9 cellular contexts compared by ENCODE assay signal in genomic region chr10:104259999-104260774, GRCh38. TPM values are rescaled to one million over a fixed set of nuclear protein-coding genes. Genes with fewer than 3 reads are reported as not detected.
DNase-seq lines count a peak whose midpoint lies in the region; ATAC-seq and TF ChIP-seq lines count a peak whose summit lies in the region.
"Had no signal": no experiment of that assay in that cellular context is flagged by ENCODE, and none has a peak within 500 bp of the region (broad histone marks: within the 10 kb centered on the region; RNA-seq: fewer than 3 reads in every experiment).

No MANE protein-coding gene starts in this region.

- peaks cover 2% of the 10 kb centered on the region for H4K20me1 ChIP-seq in fibroblast of lung (ENCODE audit: control insufficient read depth, extremely low read depth, insufficient read depth, low read length)

- no peak for TF ChIP-seq CTCF in fibroblast of lung (conservative IDR thresholded peaks at IDR 0.05 in 1 of 2, IDR thresholded peaks at IDR 0.05 in 1 of 2; ENCODE audit: low read depth in 1 of 2, low read length in 2 of 2)
- TF ChIP-seq CTCF in prostate gland (IDR thresholded peaks at IDR 0.05): no peak

- H3K9me3 ChIP-seq in fibroblast of lung (ENCODE audit: control insufficient read depth, insufficient read depth, low read depth, low read length): no peaks in the 10 kb centered on the region
- no peaks in the 10 kb centered on the region for H3K9me3 ChIP-seq in prostate gland

- DNase-seq in ELR (ENCODE audit: low read depth) (peak; percentile 41), fibroblast of lung (ENCODE audit: low read depth in 2 of 2) (peak; percentile 22 to 41), prostate gland (ENCODE audit: low spot score) (no peak), Ammon's horn (ENCODE audit: low spot score) (no peak)
- DNase-seq in activated CD8-positive, alpha-beta T cell treated with anti-CD3 and anti-CD28 coated beads, Interleukin-2, amount 10 ng/mL, durations not matched to agents 7 days and 5 days: no peak
- DNase-seq in activated effector memory CD4-positive, alpha-beta T cell treated with anti-CD3 and anti-CD28 coated beads, Interleukin-2, amount 50 U/mL, for 16 hours: no peak

- peak overlapping the region; percentile 46 for H3K4me2 ChIP-seq in fibroblast of lung (ENCODE audit: extremely low read depth, insufficient read depth, low read length)
- H3K4me2 ChIP-seq: KMS-11 had no signal

- H3K27me3 Mint-ChIP-seq in activated CD8-positive, alpha-beta T cell treated with anti-CD3 and anti-CD28 coated beads, Interleukin-2, amount 10 ng/mL, durations not matched to agents 7 days and 5 days (ENCODE audit: low read depth): no peaks in the 10 kb centered on the region

- no peak overlapping the region for H3K9ac ChIP-seq in fibroblast of lung (ENCODE audit: insufficient read depth, low read length)
- H3K9ac ChIP-seq: KMS-11 had no signal

- intact Hi-C loops in prostate gland (cut with DNase I): loop anchor here (10.0 kb wide), 2 partner anchors 135 to 295 kb away; partner anchors contain the start of genes SFR1 and SLK

- H3K36me3 Mint-ChIP-seq in activated CD8-positive, alpha-beta T cell treated with anti-CD3 and anti-CD28 coated beads, Interleukin-2, amount 10 ng/mL, durations not matched to agents 7 days and 5 days (ENCODE audit: low read depth): peaks cover 73% of the 10 kb centered on the region

- H3K36me3 ChIP-seq in fibroblast of lung (ENCODE audit: control insufficient read depth, insufficient read depth, low read length): peaks cover 19% of the 10 kb centered on the region
- H3K36me3 ChIP-seq in prostate gland: no peaks in the 10 kb centered on the region

- H3K27ac ChIP-seq in fibroblast of lung (ENCODE audit: insufficient read depth, low read length) (peak overlapping the region; percentile 64), prostate gland (peak overlapping the region; percentile 38 to 73)
- H3K27ac ChIP-seq: KMS-11 had no signal

- no peak overlapping the region for H3K4me3 Mint-ChIP-seq in activated CD8-positive, alpha-beta T cell treated with anti-CD3 and anti-CD28 coated beads, Interleukin-2, amount 10 ng/mL, durations not matched to agents 7 days and 5 days

- H3K4me1 Mint-ChIP-seq in activated CD8-positive, alpha-beta T cell treated with anti-CD3 and anti-CD28 coated beads, Interleukin-2, amount 10 ng/mL, durations not matched to agents 7 days and 5 days (ENCODE audit: low read depth): peaks cover 74% of the 10 kb centered on the region

- H3K4me1 ChIP-seq in fibroblast of lung (ENCODE audit: control insufficient read depth, extremely low read depth, insufficient read depth, low read length) (peaks cover 13% of the 10 kb centered on the region), prostate gland (replicated peaks) (peaks cover 13% of the 10 kb centered on the region)

- CTCF ChIA-PET in activated CD8-positive, alpha-beta T cell treated with anti-CD3 and anti-CD28 coated beads, Interleukin-2, amount 10 ng/mL, durations not matched to agents 7 days and 5 days (lab: Charles Lee): interaction anchor here (0.7 to 12.5 kb wide), 6 partner anchors 12 to 138 kb away, joined by 3 to 94 read pairs (median 4); partner anchors contain the start of gene SFR1

- ATAC-seq in activated CD8-positive, alpha-beta T cell treated with anti-CD3 and anti-CD28 coated beads, Interleukin-2, amount 10 ng/mL, durations not matched to agents 7 days and 5 days: no peak
- ATAC-seq in GM18867 (IDR thresholded peaks at IDR 0.05; ENCODE audit: unreplicated experiment): no peak
- ATAC-seq in HG02759 (IDR thresholded peaks at IDR 0.05; ENCODE audit: unreplicated experiment): no peak

- WGBS in prostate gland: 46% methylated on average over 6 of the region's 6 CpGs

- peaks cover 53% of the 10 kb centered on the region for H3K79me2 ChIP-seq in fibroblast of lung (ENCODE audit: control insufficient read depth, insufficient read depth, low read length)

- POLR2A ChIA-PET in activated CD8-positive, alpha-beta T cell treated with anti-CD3 and anti-CD28 coated beads, Interleukin-2, amount 10 ng/mL, durations not matched to agents 7 days and 5 days (lab: Charles Lee): no interaction called here

- no peak for TF ChIP-seq POLR2A in prostate gland (IDR thresholded peaks at IDR 0.05)

- H3K4me3 ChIP-seq in fibroblast of lung (replicated peaks in 1 of 4; ENCODE audit: control extremely low read depth in 1 of 4, insufficient read depth in 1 of 4, low read depth in 3 of 4, low read length in 4 of 4) (peak overlapping the region in 1 of 4 experiments; percentile 24), prostate gland (no peak overlapping the region)

- H3K27me3 ChIP-seq in fibroblast of lung (ENCODE audit: control insufficient read depth, insufficient read depth, low read length) (no peaks in the 10 kb centered on the region), prostate gland (replicated peaks; ENCODE audit: insufficient read depth) (no peaks in the 10 kb centered on the region)

- H3K27ac Mint-ChIP-seq in activated CD8-positive, alpha-beta T cell treated with anti-CD3 and anti-CD28 coated beads, Interleukin-2, amount 10 ng/mL, durations not matched to agents 7 days and 5 days: peak overlapping the region; percentile 78

- H3K9me3 Mint-ChIP-seq in activated CD8-positive, alpha-beta T cell treated with anti-CD3 and anti-CD28 coated beads, Interleukin-2, amount 10 ng/mL, durations not matched to agents 7 days and 5 days (ENCODE audit: insufficient read depth): no peaks in the 10 kb centered on the region

- no peak overlapping the region for H2AFZ ChIP-seq in fibroblast of lung (ENCODE audit: low read length)

RNA-seq across cellular contexts. Expression of gene GSTO1, which starts 5.5 kb away (rescaled TPM):
- total RNA-seq in activated CD8-positive, alpha-beta T cell treated with anti-CD3 and anti-CD28 coated beads, Interleukin-2, amount 10 ng/mL, durations not matched to agents 7 days and 5 days: 100 to 1,000 TPM; 114 to 119 TPM
- 145 and 151 TPM in 2 replicates for total RNA-seq in fibroblast of lung
- polyA plus RNA-seq in fibroblast of lung: 249 and 311 TPM in 2 replicates
- polyA plus RNA-seq in fibroblast of lung (2012): 243 and 320 TPM in 2 replicates
- 11.0 and 14.4 TPM in 2 replicates for polyA minus RNA-seq in fibroblast of lung (ENCODE audit: low replicate concordance)
- 10 to 100 TPM; 46.8 to 91.8 TPM for total RNA-seq in prostate gland

RNA-seq across cellular contexts. Expression of gene GSTO2, which starts 8.8 kb away (rescaled TPM):
- 1 to 10 TPM in 1 of 2 experiments, under 1 TPM in 1; 0.94 to 1.2 TPM for total RNA-seq in activated CD8-positive, alpha-beta T cell treated with anti-CD3 and anti-CD28 coated beads, Interleukin-2, amount 10 ng/mL, durations not matched to agents 7 days and 5 days
- total RNA-seq in fibroblast of lung: 2.1 and 3.1 TPM in 2 replicates
- 2.9 and 5.9 TPM in 2 replicates for polyA plus RNA-seq in fibroblast of lung
- 2.8 and 4.8 TPM in 2 replicates for polyA plus RNA-seq in fibroblast of lung (2012)
- polyA minus RNA-seq in fibroblast of lung (ENCODE audit: low replicate concordance): 2.4 and 2.7 TPM in 2 replicates
- total RNA-seq in prostate gland: 10 to 100 TPM; 18.1 to 37.3 TPM

RNA-seq across cellular contexts. Expression of gene CFAP43, which starts 28.0 kb away (rescaled TPM):
- total RNA-seq in activated CD8-positive, alpha-beta T cell treated with anti-CD3 and anti-CD28 coated beads, Interleukin-2, amount 10 ng/mL, durations not matched to agents 7 days and 5 days: under 1 TPM in 1 of 2 experiments, not detected in 1; 0.18 TPM
- total RNA-seq in fibroblast of lung (under 0.01 and 0.26 TPM in 2 replicates), prostate gland (1 to 10 TPM; 2.4 to 6.9 TPM)
- polyA plus RNA-seq in fibroblast of lung: 0.06 and 0.10 TPM in 2 replicates
- polyA plus RNA-seq in fibroblast of lung (2012): 0.08 TPM in 1 of 2 replicates, not detected in the other
- polyA minus RNA-seq in fibroblast of lung (ENCODE audit: low replicate concordance): not detected in 2 replicates

Comparison
In these comparisons a context has a peak if more than half of its experiments do, and no peak if none do; other contexts are left out.
1. DNase-seq: peak in ELR (single experiment) and fibroblast of lung (2 of 2); none in activated CD8-positive, alpha-beta T cell treated with anti-CD3 and anti-CD28 coated beads, Interleukin-2, amount 10 ng/mL, durations not matched to agents 7 days and 5 days (single experiment), prostate gland (single experiment), activated effector memory CD4-positive, alpha-beta T cell treated with anti-CD3 and anti-CD28 coated beads, Interleukin-2, amount 50 U/mL, for 16 hours (single experiment) and Ammon's horn (single experiment).